In genomic region chr5:91223886-91224285, GRCh38 we compare ENCODE assay signal across 29 cellular contexts.
DNase-seq lines count a peak whose midpoint lies in the region; ATAC-seq and TF ChIP-seq lines count a peak whose summit lies in the region.
"Had no signal": no experiment of that assay in that cellular context is flagged by ENCODE, and none has a peak within 500 bp of the region (broad histone marks: within the 10 kb centered on the region; RNA-seq: fewer than 3 reads in every experiment).

No MANE protein-coding gene starts in this region.

- no peak overlapping the region for H4K12ac ChIP-seq in trophoblast cell (ENCODE audit: low read depth, low read length)

- H2AK5ac ChIP-seq in trophoblast cell (ENCODE audit: low read length) = no peak overlapping the region

- H3K9me3 ChIP-seq in trophoblast cell (ENCODE audit: insufficient read depth, low read depth, low read length) (no peaks in the 10 kb centered on the region), WERI-Rb-1 (ENCODE audit: severe bottlenecking) (no peaks in the 10 kb centered on the region)
- H3K9me3 ChIP-seq: suprapubic skin, uterus had no signal

- no peak overlapping the region for H3K4ac ChIP-seq in trophoblast cell (ENCODE audit: low read depth, low read length)

- DNase-seq in EL (peak; percentile 43), M059J (ENCODE audit: low read depth) (peak; percentile 43), fibroblast of gingiva (ENCODE audit: low read depth) (peak; percentile 7), trophoblast cell (peak in 1 of 2 donors; percentile 81), mesothelial cell of epicardium (ENCODE audit: low spot score in 2 of 2, unreplicated experiment in 2 of 2) (no peak), middle frontal gyrus (ENCODE audit: extremely low spot score, low spot score) (no peak), WERI-Rb-1 (no peak)
- DNase-seq: activated CD4-positive, alpha-beta T cell treated with anti-CD3 and anti-CD28 coated beads, Interleukin-2, amount 50 U/mL, for 1 hour; activated naive CD8-positive, alpha-beta T cell treated with anti-CD3 and anti-CD28 coated beads, Interleukin-2, amount 10 ng/mL, durations not matched to agents 7 days and 5 days; CD4-positive, alpha-beta memory T cell; endodermal cell; heart right ventricle; NCI-H2081; NCI-H510A; NK-92 treated with Interleukin-12 subunit alpha and Interleukin-12 subunit beta, amount 100 ng/mL, for 24 hours; stimulated activated CD4-positive, alpha-beta T cell treated with anti-CD3 and anti-CD28 coated beads, Interleukin-2, amount 100 ng/mL, for 24 hours; T-cell; uterus had no signal

- no peak overlapping the region for H2BK5ac ChIP-seq in trophoblast cell (ENCODE audit: low read depth, low read length, poor library complexity)

- H3K79me2 ChIP-seq in trophoblast cell (ENCODE audit: control insufficient read depth, insufficient read depth, low read length, poor library complexity) = no peaks in the 10 kb centered on the region

- H2BK120ac ChIP-seq in trophoblast cell (ENCODE audit: insufficient read depth, low read length, poor library complexity) = no peak overlapping the region

- no peaks in the 10 kb centered on the region for H3K36me3 Mint-ChIP-seq in mesothelial cell of epicardium
- H3K36me3 Mint-ChIP-seq: activated naive CD8-positive, alpha-beta T cell treated with anti-CD3 and anti-CD28 coated beads, Interleukin-2, amount 10 ng/mL, durations not matched to agents 7 days and 5 days; CD4-positive, alpha-beta memory T cell; neural progenitor cell; stimulated activated effector memory CD8-positive, alpha-beta T cell treated with anti-CD3 and anti-CD28 coated beads, Interleukin-12 subunit alpha, Interleukin-12 subunit beta, amount 100 ng/mL, for 72 hours; T-cell had no signal

- H3K36me3 ChIP-seq in trophoblast cell (ENCODE audit: control insufficient read depth in 1 of 2, insufficient read depth in 2 of 2, low read length in 2 of 2) = no peaks in the 10 kb centered on the region
- H3K36me3 ChIP-seq in WERI-Rb-1 = no peaks in the 10 kb centered on the region
- H3K36me3 ChIP-seq: brain microvascular endothelial cell, heart right ventricle, neural progenitor cell, suprapubic skin, uterus had no signal

- H3K4me1 ChIP-seq in trophoblast cell (ENCODE audit: control insufficient read depth in 1 of 2, insufficient read depth in 2 of 2, low read length in 2 of 2) = peaks cover 0 to 2% of the 10 kb centered on the region in 2 experiments
- H3K4me1 ChIP-seq: neural progenitor cell, uterus had no signal

- H3K27ac ChIP-seq in trophoblast cell (ENCODE audit: low read depth, low read length) = peak overlapping the region; percentile 54
- no peak overlapping the region for H3K27ac ChIP-seq in WERI-Rb-1
- H3K27ac ChIP-seq: brain microvascular endothelial cell, heart right ventricle, HL-60, neural progenitor cell, skin epidermis, suprapubic skin, uterus had no signal

- ATAC-seq in HG02870 (IDR thresholded peaks at IDR 0.05; ENCODE audit: unreplicated experiment) = no peak
- ATAC-seq: heart right ventricle; HepG2; Panc1; stimulated activated effector memory CD8-positive, alpha-beta T cell treated with anti-CD3 and anti-CD28 coated beads, Interleukin-12 subunit alpha, Interleukin-12 subunit beta, amount 100 ng/mL, for 72 hours; T-cell had no signal

- H3K4me3 ChIP-seq in trophoblast cell (ENCODE audit: low read depth, low read length) (no peak overlapping the region), WERI-Rb-1 (ENCODE audit: low read depth, low read length) (no peak overlapping the region)
- H3K4me3 ChIP-seq: heart right ventricle, neural progenitor cell, skin epidermis, suprapubic skin, uterus had no signal

- no peak overlapping the region for H3K27ac Mint-ChIP-seq in mesothelial cell of epicardium
- H3K27ac Mint-ChIP-seq: activated naive CD8-positive, alpha-beta T cell treated with anti-CD3 and anti-CD28 coated beads, Interleukin-2, amount 10 ng/mL, durations not matched to agents 7 days and 5 days; activated T-helper 2 cell treated with anti-CD3 and anti-CD28 coated beads, Interferon-gamma antibody, Interleukin-2, Interleukin-4, amounts not matched to agents 10 μg/mL and 5 μg/mL and 100 μg/mL, durations not matched to agents 14 hours and 24 hours and 36 hours; CD4-positive, alpha-beta memory T cell; endodermal cell; neural progenitor cell; progenitor cell of endocrine pancreas; stimulated activated effector memory CD8-positive, alpha-beta T cell treated with anti-CD3 and anti-CD28 coated beads, Interleukin-12 subunit alpha, Interleukin-12 subunit beta, amount 100 ng/mL, for 72 hours; T-cell had no signal

- H3K4me2 ChIP-seq in trophoblast cell (ENCODE audit: low read length) = no peak overlapping the region
- H3K4me2 ChIP-seq: neural progenitor cell had no signal

- H3K9me3 Mint-ChIP-seq in mesothelial cell of epicardium = peaks cover under 1% of the 10 kb centered on the region
- H3K9me3 Mint-ChIP-seq: CD4-positive, alpha-beta memory T cell; endodermal cell; neural progenitor cell had no signal

- H2AFZ ChIP-seq in trophoblast cell (ENCODE audit: insufficient read depth, low read length, poor library complexity) = no peak overlapping the region
- H2AFZ ChIP-seq: neural progenitor cell had no signal

- H3K27me3 ChIP-seq in trophoblast cell (ENCODE audit: insufficient read depth, low read length) (no peaks in the 10 kb centered on the region), WERI-Rb-1 (ENCODE audit: insufficient read depth, low read depth, severe bottlenecking) (no peaks in the 10 kb centered on the region)
- H3K27me3 ChIP-seq: brain microvascular endothelial cell, heart right ventricle, neural progenitor cell, suprapubic skin, uterus had no signal

- no peak overlapping the region for H2BK12ac ChIP-seq in trophoblast cell (ENCODE audit: low read length)

- no peak overlapping the region for H3K23ac ChIP-seq in trophoblast cell (ENCODE audit: low read length)

- no peaks in the 10 kb centered on the region for H3K27me3 Mint-ChIP-seq in mesothelial cell of epicardium (ENCODE audit: low read depth)
- H3K27me3 Mint-ChIP-seq: progenitor cell of endocrine pancreas, T-cell had no signal

- H3K4me1 Mint-ChIP-seq in mesothelial cell of epicardium = peaks cover 7% of the 10 kb centered on the region
- H3K4me1 Mint-ChIP-seq: CD4-positive, alpha-beta memory T cell; stimulated activated effector memory CD8-positive, alpha-beta T cell treated with anti-CD3 and anti-CD28 coated beads, Interleukin-12 subunit alpha, Interleukin-12 subunit beta, amount 100 ng/mL, for 72 hours; T-cell had no signal

- peaks cover 3% of the 10 kb centered on the region for H3K79me1 ChIP-seq in trophoblast cell (ENCODE audit: low read length)

- H3K18ac ChIP-seq in trophoblast cell (ENCODE audit: low read length) = no peak overlapping the region

- no CpG with 5 or more reads among the region's 1 CpG for WGBS in trophoblast cell (ENCODE audit: extremely low coverage, insufficient coverage, insufficient read length)

- H3K9ac ChIP-seq in trophoblast cell (ENCODE audit: low read length) = no peak overlapping the region
- H3K9ac ChIP-seq: neural progenitor cell had no signal

- no peak overlapping the region for H4K91ac ChIP-seq in trophoblast cell (ENCODE audit: low read depth, low read length)

- no peak for TF ChIP-seq CTCF in mesothelial cell of epicardium (IDR thresholded peaks at IDR 0.05; ENCODE audit: unreplicated experiment)
- TF ChIP-seq CTCF in WERI-Rb-1 (IDR thresholded peaks at IDR 0.05; ENCODE audit: low read depth, low read length) = no peak

- H3K4me3 Mint-ChIP-seq in mesothelial cell of epicardium = no peak overlapping the region
- H3K4me3 Mint-ChIP-seq: activated naive CD8-positive, alpha-beta T cell treated with anti-CD3 and anti-CD28 coated beads, Interleukin-2, amount 10 ng/mL, durations not matched to agents 7 days and 5 days; CD4-positive, alpha-beta memory T cell; endodermal cell; neural progenitor cell; stimulated activated effector memory CD8-positive, alpha-beta T cell treated with anti-CD3 and anti-CD28 coated beads, Interleukin-12 subunit alpha, Interleukin-12 subunit beta, amount 100 ng/mL, for 72 hours; T-cell had no signal

- no peak overlapping the region for H3K14ac ChIP-seq in trophoblast cell (ENCODE audit: low read length)

- H4K8ac ChIP-seq in trophoblast cell (ENCODE audit: low read depth, low read length) = no peak overlapping the region

Comparison
In these comparisons a context has a peak if more than half of its experiments do, and no peak if none do; other contexts are left out.
1. DNase-seq: peak in EL (single experiment), M059J (single experiment) and fibroblast of gingiva (single experiment); none in mesothelial cell of epicardium (0 of 2), middle frontal gyrus (single experiment) and WERI-Rb-1 (single experiment).